Comparison of ENCODE assay signal across 24 cellular contexts in genomic region chr1:32150847-32151246, GRCh38. TPM values are rescaled to one million over a fixed set of nuclear protein-coding genes. Genes with fewer than 3 reads are reported as not detected.
DNase-seq lines count a peak whose midpoint lies in the region; ATAC-seq and TF ChIP-seq lines count a peak whose summit lies in the region.
"Had no signal": no experiment of that assay in that cellular context is flagged by ENCODE, and none has a peak within 500 bp of the region (broad histone marks: within the 10 kb centered on the region; RNA-seq: fewer than 3 reads in every experiment).

No MANE protein-coding gene starts in this region.

- no peak overlapping the region for H4K8ac ChIP-seq in mesenchymal stem cell (ENCODE audit: low read length)

- intact Hi-C loops in right cardiac atrium (cut with DNase I): no loop called here
- intact Hi-C loops in lower lobe of right lung (cut with DNase I): no loop called here

- H3K27ac Mint-ChIP-seq in activated T-helper 17 cell treated with anti-CD3 and anti-CD28 coated beads, Interleukin-2, amount 50 U/mL, for 72 hours: peak overlapping the region; percentile 28
- H3K27ac Mint-ChIP-seq: activated B cell treated with CpG ODN at 0.5 μM for 24 hours; activated CD4-positive, alpha-beta memory T cell treated with anti-CD3 and anti-CD28 coated beads, Interleukin-2, amount 10 ng/mL, durations not matched to agents 7 days and 5 days had no signal

- ATAC-seq in right cardiac atrium (no peak), GM19452 (IDR thresholded peaks at IDR 0.05; ENCODE audit: unreplicated experiment) (no peak), lower lobe of right lung (no peak), GM18868 (IDR thresholded peaks at IDR 0.05; ENCODE audit: unreplicated experiment) (no peak)
- no peak for ATAC-seq in activated T-helper 17 cell treated with anti-CD3 and anti-CD28 coated beads, Interleukin-2, amount 50 U/mL, for 72 hours (replicated peaks)
- ATAC-seq: left lobe of liver had no signal

- peak overlapping the region; percentile 52 for H3K9ac ChIP-seq in mesenchymal stem cell (ENCODE audit: low read length)

- H3K79me1 ChIP-seq in mesenchymal stem cell (replicated peaks; ENCODE audit: low read length, poor library complexity, severe bottlenecking): peaks cover 12% of the 10 kb centered on the region

- H3K27me3 ChIP-seq in cardiac muscle cell (no peaks in the 10 kb centered on the region), right cardiac atrium (ENCODE audit: control insufficient read depth, insufficient read depth) (no peaks in the 10 kb centered on the region), mesenchymal stem cell (ENCODE audit: control insufficient read depth in 1 of 2, insufficient read depth in 1 of 2, low read length in 2 of 2) (no peaks in the 10 kb centered on the region), lower lobe of right lung (ENCODE audit: low read depth) (no peaks in the 10 kb centered on the region)
- H3K27me3 ChIP-seq: esophagus muscularis mucosa, SJCRH30 had no signal

- peaks cover 48% of the 10 kb centered on the region for H3K36me3 Mint-ChIP-seq in activated T-helper 17 cell treated with anti-CD3 and anti-CD28 coated beads, Interleukin-2, amount 50 U/mL, for 72 hours (ENCODE audit: low read depth)

- DNase-seq in cardiac muscle cell (ENCODE audit: low read depth in 1 of 2, low spot score in 1 of 2) (no peak), right cardiac atrium (no peak), mesenchymal stem cell (no peak), lower lobe of right lung (no peak)
- DNase-seq in activated CD4-positive, CD25-positive, alpha-beta regulatory T cell treated with anti-CD3 and anti-CD28 coated beads, Interleukin-2, amount 50 U/mL, for 72 hours: no peak
- DNase-seq: activated B cell treated with CpG ODN at 0.5 μM for 24 hours; activated CD4-positive, alpha-beta memory T cell treated with anti-CD3 and anti-CD28 coated beads, Interleukin-2, amount 10 ng/mL, durations not matched to agents 7 days and 5 days; activated naive CD4-positive, alpha-beta T cell treated with Interleukin-2 at 50 U/mL for 16 hours; GDM1; Karpas-422; NCI-H2029 treated with DMSO at 0.1 percent for 48 hours had no signal

- H3K27ac ChIP-seq in cardiac muscle cell: peak overlapping the region; percentile 70
- H3K27ac ChIP-seq in right cardiac atrium (ENCODE audit: low read length): no peak overlapping the region
- peak overlapping the region; percentile 65 for H3K27ac ChIP-seq in mesenchymal stem cell (ENCODE audit: low read length, poor library complexity, severe bottlenecking)
- H3K27ac ChIP-seq in lower lobe of right lung: no peak overlapping the region
- H3K27ac ChIP-seq: esophagus muscularis mucosa, SJCRH30 had no signal

- H3K4me1 Mint-ChIP-seq in activated T-helper 17 cell treated with anti-CD3 and anti-CD28 coated beads, Interleukin-2, amount 50 U/mL, for 72 hours: peaks cover under 1% of the 10 kb centered on the region

- H3K18ac ChIP-seq in mesenchymal stem cell (ENCODE audit: low read depth in 1 of 2, low read length in 2 of 2): no peak overlapping the region

- H3K9me3 ChIP-seq in cardiac muscle cell (ENCODE audit: low read depth) (no peaks in the 10 kb centered on the region), right cardiac atrium (ENCODE audit: control insufficient read depth, low read length) (no peaks in the 10 kb centered on the region), mesenchymal stem cell (ENCODE audit: control insufficient read depth, low read length) (no peaks in the 10 kb centered on the region), lower lobe of right lung (no peaks in the 10 kb centered on the region)

- H3K23ac ChIP-seq in mesenchymal stem cell (ENCODE audit: low read length in 2 of 2): no peak overlapping the region

- H2BK15ac ChIP-seq in mesenchymal stem cell (ENCODE audit: low read depth, poor library complexity, severe bottlenecking): no peak overlapping the region

- WGBS in right cardiac atrium: 90% methylated on average over 9 of the region's 9 CpGs
- WGBS in mesenchymal stem cell: 94% methylated on average over 8 of the region's 9 CpGs

- TF ChIP-seq CTCF in cardiac muscle cell (IDR thresholded peaks at IDR 0.05; ENCODE audit: low read depth, low read length) (no peak), lower lobe of right lung (IDR thresholded peaks at IDR 0.05) (no peak)

- peaks cover 12% of the 10 kb centered on the region for H3K4me1 ChIP-seq in cardiac muscle cell (ENCODE audit: low read depth)
- peaks cover 3% of the 10 kb centered on the region for H3K4me1 ChIP-seq in right cardiac atrium (ENCODE audit: control insufficient read depth, insufficient read depth, low read length)
- peaks cover 7% of the 10 kb centered on the region for H3K4me1 ChIP-seq in mesenchymal stem cell (ENCODE audit: control insufficient read depth, insufficient read depth, low read depth, low read length)
- H3K4me1 ChIP-seq in lower lobe of right lung: peaks cover 10% of the 10 kb centered on the region

- H4K91ac ChIP-seq in mesenchymal stem cell (ENCODE audit: low read length): no peak overlapping the region

- H2AK5ac ChIP-seq in mesenchymal stem cell (ENCODE audit: low read length, severe bottlenecking): peak overlapping the region; percentile 70

- H3K4me3 Mint-ChIP-seq in activated T-helper 17 cell treated with anti-CD3 and anti-CD28 coated beads, Interleukin-2, amount 50 U/mL, for 72 hours: no peak overlapping the region
- H3K4me3 Mint-ChIP-seq: activated B cell treated with CpG ODN at 0.5 μM for 24 hours; activated CD4-positive, alpha-beta memory T cell treated with anti-CD3 and anti-CD28 coated beads, Interleukin-2, amount 10 ng/mL, durations not matched to agents 7 days and 5 days; neural crest cell; type B pancreatic cell had no signal

- no peak overlapping the region for H3K4me3 ChIP-seq in cardiac muscle cell
- no peak overlapping the region for H3K4me3 ChIP-seq in right cardiac atrium (ENCODE audit: low read length)
- no peak overlapping the region for H3K4me3 ChIP-seq in mesenchymal stem cell (ENCODE audit: insufficient read depth in 1 of 2, low read depth in 1 of 2, low read length in 2 of 2)
- no peak overlapping the region for H3K4me3 ChIP-seq in lower lobe of right lung
- H3K4me3 ChIP-seq: esophagus muscularis mucosa, SJCRH30 had no signal

- no peak overlapping the region for H3K4me2 ChIP-seq in mesenchymal stem cell (ENCODE audit: low read length, poor library complexity, severe bottlenecking)

- H3K27me3 Mint-ChIP-seq in activated T-helper 17 cell treated with anti-CD3 and anti-CD28 coated beads, Interleukin-2, amount 50 U/mL, for 72 hours: no peaks in the 10 kb centered on the region
- H3K27me3 Mint-ChIP-seq: activated B cell treated with CpG ODN at 0.5 μM for 24 hours; activated CD4-positive, alpha-beta memory T cell treated with anti-CD3 and anti-CD28 coated beads, Interleukin-2, amount 10 ng/mL, durations not matched to agents 7 days and 5 days; type B pancreatic cell had no signal

- no peak overlapping the region for H2BK12ac ChIP-seq in mesenchymal stem cell (ENCODE audit: low read length in 2 of 2)

- no peaks in the 10 kb centered on the region for H3K9me3 Mint-ChIP-seq in activated T-helper 17 cell treated with anti-CD3 and anti-CD28 coated beads, Interleukin-2, amount 50 U/mL, for 72 hours
- H3K9me3 Mint-ChIP-seq: neural crest cell, type B pancreatic cell had no signal

- no peaks in the 10 kb centered on the region for H3K36me3 ChIP-seq in cardiac muscle cell
- H3K36me3 ChIP-seq in mesenchymal stem cell (ENCODE audit: control insufficient read depth in 1 of 2, insufficient read depth in 2 of 2, low read depth in 1 of 2, low read length in 2 of 2): peaks cover 13 to 15% of the 10 kb centered on the region in 2 experiments
- peaks cover 9% of the 10 kb centered on the region for H3K36me3 ChIP-seq in lower lobe of right lung

- no peak overlapping the region for H2BK120ac ChIP-seq in mesenchymal stem cell (ENCODE audit: low read depth, low read length)

- no peak overlapping the region for H3K4ac ChIP-seq in mesenchymal stem cell (ENCODE audit: low read depth in 1 of 2, low read length in 2 of 2)

- H2AFZ ChIP-seq in mesenchymal stem cell (ENCODE audit: low read depth, low read length): no peak overlapping the region

- H2BK5ac ChIP-seq in mesenchymal stem cell (ENCODE audit: low read depth, low read length, poor library complexity, severe bottlenecking): no peak overlapping the region

- H3K14ac ChIP-seq in mesenchymal stem cell (ENCODE audit: low read length in 2 of 2): no peak overlapping the region

RNA-seq across cellular contexts. Expression of gene TXLNA, which starts 28.6 kb away (rescaled TPM):
- total RNA-seq in cardiac muscle cell (40.8 and 40.9 TPM in 2 replicates), right cardiac atrium (10 to 100 TPM; 18.5 to 29.4 (median 21.2) TPM), lower lobe of right lung (45.1 TPM)
- polyA plus RNA-seq in cardiac muscle cell (31.3 and 33.3 TPM in 2 replicates), right cardiac atrium (13.8 TPM)
- 100 to 1,000 TPM in 1 of 2 donors, 10 to 100 TPM in 1; 68.4 to 102 TPM for total RNA-seq in activated T-helper 17 cell treated with anti-CD3 and anti-CD28 coated beads, Interleukin-2, amount 50 U/mL, for 72 hours
- polyA plus RNA-seq in mesenchymal stem cell (2013, experiment 1 of 2): 37.9 TPM
- 37.1 TPM for polyA plus RNA-seq in mesenchymal stem cell (2013, experiment 2 of 2)

RNA-seq across cellular contexts. Expression of gene KPNA6, which starts 43.0 kb away (rescaled TPM):
- total RNA-seq in cardiac muscle cell: 36.8 and 45.7 TPM in 2 replicates
- 33.8 and 53.2 TPM in 2 replicates for polyA plus RNA-seq in cardiac muscle cell
- 10 to 100 TPM; 72.4 to 79.7 (median 75.8) TPM for total RNA-seq in right cardiac atrium
- polyA plus RNA-seq in right cardiac atrium: 14.7 TPM
- total RNA-seq in activated T-helper 17 cell treated with anti-CD3 and anti-CD28 coated beads, Interleukin-2, amount 50 U/mL, for 72 hours: 10 to 100 TPM; 61.8 to 77.1 TPM
- 30.2 TPM for polyA plus RNA-seq in mesenchymal stem cell (2013, experiment 1 of 2)
- polyA plus RNA-seq in mesenchymal stem cell (2013, experiment 2 of 2): 28.7 TPM
- 57.1 TPM for total RNA-seq in lower lobe of right lung

RNA-seq across cellular contexts. Expression of gene CCDC28B, which starts 49.5 kb away (rescaled TPM):
- total RNA-seq in cardiac muscle cell (68.7 and 75.1 TPM in 2 replicates), right cardiac atrium (10 to 100 TPM in 3 of 4 donors, 1 to 10 TPM in 1; 8.0 to 18.4 (median 14.5) TPM), lower lobe of right lung (3.3 TPM)
- polyA plus RNA-seq in cardiac muscle cell (99.7 and 111 TPM in 2 replicates), right cardiac atrium (26.9 TPM)
- total RNA-seq in activated T-helper 17 cell treated with anti-CD3 and anti-CD28 coated beads, Interleukin-2, amount 50 U/mL, for 72 hours: 10 to 100 TPM in 1 of 2 donors, 1 to 10 TPM in 1; 7.0 to 14.3 TPM
- polyA plus RNA-seq in mesenchymal stem cell (2013, experiment 1 of 2): 30.4 TPM
- polyA plus RNA-seq in mesenchymal stem cell (2013, experiment 2 of 2): 29.0 TPM

RNA-seq across cellular contexts. Expression of gene IQCC, which starts 54.6 kb away (rescaled TPM):
- 1.4 and 2.0 TPM in 2 replicates for total RNA-seq in cardiac muscle cell
- polyA plus RNA-seq in cardiac muscle cell: 2.8 and 4.8 TPM in 2 replicates
- 1 to 10 TPM in 3 of 4 donors, under 1 TPM in 1; 0.81 to 1.5 (median 1.5) TPM for total RNA-seq in right cardiac atrium
- polyA plus RNA-seq in right cardiac atrium: 1.00 TPM
- 1 to 10 TPM; 3.4 to 5.5 TPM for total RNA-seq in activated T-helper 17 cell treated with anti-CD3 and anti-CD28 coated beads, Interleukin-2, amount 50 U/mL, for 72 hours
- polyA plus RNA-seq in mesenchymal stem cell (2013, experiment 1 of 2): 1.2 TPM
- polyA plus RNA-seq in mesenchymal stem cell (2013, experiment 2 of 2): 1.1 TPM
- total RNA-seq in lower lobe of right lung: 2.0 TPM

RNA-seq across cellular contexts. Expression of gene DCDC2B, which starts 58.0 kb away (rescaled TPM):
- total RNA-seq in cardiac muscle cell: not detected in 2 replicates
- 0.64 and 0.72 TPM in 2 replicates for polyA plus RNA-seq in cardiac muscle cell
- total RNA-seq in right cardiac atrium: not detected
- 0.05 TPM for polyA plus RNA-seq in right cardiac atrium
- total RNA-seq in activated T-helper 17 cell treated with anti-CD3 and anti-CD28 coated beads, Interleukin-2, amount 50 U/mL, for 72 hours: under 1 TPM; 0.28 to 0.37 TPM
- not detected for polyA plus RNA-seq in mesenchymal stem cell (2013, experiment 1 of 2)
- polyA plus RNA-seq in mesenchymal stem cell (2013, experiment 2 of 2): not detected
- 3.2 TPM for total RNA-seq in lower lobe of right lung
- total RNA-seq: activated B cell treated with CpG ODN at 0.5 μM for 24 hours; esophagus muscularis mucosa; H1; HT1080; left lobe of liver; mononuclear cell; neural crest cell; pulmonary artery endothelial cell; SJCRH30; T-helper 2 cell treated with Interferon-gamma antibody and Interleukin-4, amounts not matched to agents 100 ng/mL and 5 ng/mL, for 36 hours had no signal
- polyA plus RNA-seq: H1 had no signal

Comparison
In these comparisons a context has a peak if more than half of its experiments do, and no peak if none do; other contexts are left out.
1. H3K27ac ChIP-seq: peak in cardiac muscle cell (single experiment) and mesenchymal stem cell (single experiment); none in right cardiac atrium (single experiment) and lower lobe of right lung (single experiment).